ENCODE assay signal across 15 cellular contexts in genomic region chr2:215825709-215826108, GRCh38.
DNase-seq lines count a peak whose midpoint lies in the region; ATAC-seq, FAIRE-seq and TF ChIP-seq lines count a peak whose summit lies in the region.
"Had no signal": no experiment of that assay in that cellular context is flagged by ENCODE, and none has a peak within 500 bp of the region (broad histone marks: within the 10 kb centered on the region; RNA-seq: fewer than 3 reads in every experiment).

No MANE protein-coding gene starts in this region.

- no peak overlapping the region for H3K23ac ChIP-seq in mesenchymal stem cell (ENCODE audit: low read length in 2 of 2)

- CTCF ChIA-PET in A549 (lab: Yijun Ruan, JAX), result no interaction called here

- H3K27ac ChIP-seq in A549 (peak overlapping the region; percentile 79 to 86), astrocyte (ENCODE audit: low read depth, low read length) (no peak overlapping the region), mesenchymal stem cell (ENCODE audit: low read length, poor library complexity, severe bottlenecking) (no peak overlapping the region), body of pancreas (no peak overlapping the region)
- H3K27ac ChIP-seq: Peyer's patch had no signal

- TF ChIP-seq POLR2A in A549 (IDR thresholded peaks at IDR 0.05; ENCODE audit: low read length) (no peak), body of pancreas (IDR thresholded peaks at IDR 0.05) (no peak)

- H4K20me1 ChIP-seq in astrocyte (ENCODE audit: insufficient read depth, low read length), result no peaks in the 10 kb centered on the region

- H3K9ac ChIP-seq in astrocyte (ENCODE audit: low read length) (no peak overlapping the region), mesenchymal stem cell (ENCODE audit: low read length) (peak overlapping the region; percentile 77)

- peak overlapping the region; percentile 74; the same call in 2 of the 3 replicates for H3K4me2 ChIP-seq in A549
- H3K4me2 ChIP-seq in astrocyte (ENCODE audit: low read length), result no peak overlapping the region
- no peak overlapping the region for H3K4me2 ChIP-seq in mesenchymal stem cell (ENCODE audit: low read length, poor library complexity, severe bottlenecking)

- no peak for TF ChIP-seq EP300 in A549 (IDR thresholded peaks at IDR 0.05)

- H3K4me1 Mint-ChIP-seq in astrocyte (ENCODE audit: low read depth, unreplicated experiment), result peaks cover 22% of the 10 kb centered on the region

- no peak overlapping the region for H4K8ac ChIP-seq in mesenchymal stem cell (ENCODE audit: low read length)

- no peak overlapping the region for H3K4ac ChIP-seq in mesenchymal stem cell (ENCODE audit: low read depth in 1 of 2, low read length in 2 of 2)

- no peak for DNase-seq in A549 (ENCODE audit: low read depth in 1 of 2, low spot score in 1 of 2)
- peak; percentile 67 for DNase-seq in EH (ENCODE audit: low read depth)
- DNase-seq in astrocyte (ENCODE audit: low read depth), result peak; percentile 47
- DNase-seq in mesenchymal stem cell, result no peak
- no peak for DNase-seq in anterior cingulate cortex (lab: John Stamatoyannopoulos, UW)
- DNase-seq in stimulated activated CD4-positive, alpha-beta T cell treated with anti-CD3 and anti-CD28 coated beads, Interleukin-4, amount 100 ng/mL, for 24 hours, result no peak
- DNase-seq in body of pancreas, result no peak
- DNase-seq: H9, MV-4-11, NCI-H1436, NCI-H2029 treated with DMSO at 0.1 percent for 48 hours, NCI-H510A, Peyer's patch, SHP77 treated with DMSO at 0.1 percent for 48 hours had no signal

- POLR2A ChIA-PET in A549 (lab: Yijun Ruan, JAX), result no interaction called here

- H3K36me3 ChIP-seq in astrocyte (ENCODE audit: insufficient read depth, low read length) (no peaks in the 10 kb centered on the region), mesenchymal stem cell (ENCODE audit: control insufficient read depth in 1 of 2, insufficient read depth in 2 of 2, low read depth in 1 of 2, low read length in 2 of 2) (no peaks in the 10 kb centered on the region), body of pancreas (replicated peaks in 1 of 2; ENCODE audit: insufficient read depth in 1 of 2, low read depth in 2 of 2) (no peaks in the 10 kb centered on the region)
- H3K36me3 ChIP-seq: Peyer's patch had no signal

- no peak overlapping the region for H2AK5ac ChIP-seq in mesenchymal stem cell (ENCODE audit: low read length, severe bottlenecking)

- H2BK5ac ChIP-seq in mesenchymal stem cell (ENCODE audit: low read depth, low read length, poor library complexity, severe bottlenecking), result no peak overlapping the region

- TF ChIP-seq CTCF in A549 (IDR thresholded peaks at IDR 0.05) (no peak), astrocyte (IDR thresholded peaks at IDR 0.05; ENCODE audit: insufficient read depth, low read depth, low read length) (no peak), body of pancreas (IDR thresholded peaks at IDR 0.05) (no peak)

- no peak overlapping the region for H3K27ac Mint-ChIP-seq in astrocyte (ENCODE audit: unreplicated experiment)

- no peak overlapping the region for H2BK12ac ChIP-seq in mesenchymal stem cell (ENCODE audit: low read length in 2 of 2)

- H3K14ac ChIP-seq in mesenchymal stem cell (ENCODE audit: low read length in 2 of 2), result no peak overlapping the region

- H2BK120ac ChIP-seq in mesenchymal stem cell (ENCODE audit: low read depth, low read length), result no peak overlapping the region

- H3K4me3 Mint-ChIP-seq in astrocyte (ENCODE audit: unreplicated experiment), result no peak overlapping the region
- H3K4me3 Mint-ChIP-seq: H9 had no signal

- H3K18ac ChIP-seq in mesenchymal stem cell (ENCODE audit: low read depth in 1 of 2, low read length in 2 of 2), result no peak overlapping the region

- ATAC-seq in A549, result no peak
- ATAC-seq in GM18858 (IDR thresholded peaks at IDR 0.05; ENCODE audit: unreplicated experiment), result no peak
- no peak for ATAC-seq in body of pancreas

- intact Hi-C loops in body of pancreas (cut with DNase I), result no loop called here

- H2BK15ac ChIP-seq in mesenchymal stem cell (ENCODE audit: low read depth, poor library complexity, severe bottlenecking), result no peak overlapping the region

- H3K79me2 ChIP-seq in astrocyte (ENCODE audit: insufficient read depth, low read length), result no peaks in the 10 kb centered on the region

- no peak for TF ChIP-seq RAD21 in A549 (conservative IDR thresholded peaks at IDR 0.05 in 1 of 2, IDR thresholded peaks at IDR 0.05 in 1 of 2)

- H3K27me3 Mint-ChIP-seq in astrocyte (ENCODE audit: low read depth, unreplicated experiment), result no peaks in the 10 kb centered on the region

- H3K4me1 ChIP-seq in A549, result peaks cover 38% of the 10 kb centered on the region
- H3K4me1 ChIP-seq in astrocyte (ENCODE audit: insufficient read depth, low read length), result peaks cover 24% of the 10 kb centered on the region
- H3K4me1 ChIP-seq in mesenchymal stem cell (ENCODE audit: control insufficient read depth, insufficient read depth, low read depth, low read length), result peaks cover 6% of the 10 kb centered on the region
- H3K4me1 ChIP-seq in body of pancreas, result no peaks in the 10 kb centered on the region
- H3K4me1 ChIP-seq: Peyer's patch had no signal

- peaks cover 2% of the 10 kb centered on the region for H3K79me1 ChIP-seq in mesenchymal stem cell (replicated peaks; ENCODE audit: low read length, poor library complexity, severe bottlenecking)

- H3K4me3 ChIP-seq in A549 (no peak overlapping the region), astrocyte (ENCODE audit: insufficient read depth, low read depth, low read length) (no peak overlapping the region), mesenchymal stem cell (ENCODE audit: insufficient read depth in 1 of 2, low read depth in 1 of 2, low read length in 2 of 2) (no peak overlapping the region), body of pancreas (no peak overlapping the region)
- H3K4me3 ChIP-seq: Peyer's patch had no signal

- H2AFZ ChIP-seq in astrocyte (ENCODE audit: low read depth, low read length) (no peak overlapping the region), mesenchymal stem cell (ENCODE audit: low read depth, low read length) (no peak overlapping the region)

- H3K27me3 ChIP-seq in astrocyte (ENCODE audit: insufficient read depth, low read length) (no peaks in the 10 kb centered on the region), mesenchymal stem cell (ENCODE audit: control insufficient read depth in 1 of 2, insufficient read depth in 1 of 2, low read length in 2 of 2) (no peaks in the 10 kb centered on the region), body of pancreas (no peaks in the 10 kb centered on the region)
- H3K27me3 ChIP-seq: Peyer's patch had no signal

- H3K36me3 Mint-ChIP-seq in astrocyte (ENCODE audit: low read depth, unreplicated experiment), result peaks cover 4% of the 10 kb centered on the region

- peaks cover 14% of the 10 kb centered on the region for H3K9me3 Mint-ChIP-seq in astrocyte (ENCODE audit: unreplicated experiment)

- H3K9me3 ChIP-seq in A549, result no peaks in the 10 kb centered on the region
- no peaks in the 10 kb centered on the region for H3K9me3 ChIP-seq in astrocyte (ENCODE audit: insufficient read depth, low read depth, low read length)
- no peaks in the 10 kb centered on the region for H3K9me3 ChIP-seq in mesenchymal stem cell (ENCODE audit: control insufficient read depth, low read length)
- no peaks in the 10 kb centered on the region for H3K9me3 ChIP-seq in body of pancreas
- H3K9me3 ChIP-seq: Peyer's patch had no signal

- H4K91ac ChIP-seq in mesenchymal stem cell (ENCODE audit: low read length), result no peak overlapping the region

- FAIRE-seq in A549 (lab: Jason Lieb, UNC) (no peak), astrocyte (lab: Jason Lieb, UNC) (no peak)

TF ChIP-seq in A549, 52 proteins besides CTCF, POLR2A, EP300 and RAD21:
- no peak for TF ChIP-seq EHMT2 (IDR thresholded peaks at IDR 0.05; ENCODE audit: low read depth)
TF ChIP-seq in A549: peak in this region for 0.

Comparison
In these comparisons a context has a peak if more than half of its experiments do, and no peak if none do; other contexts are left out.
1. DNase-seq: peak in EH (single experiment) and astrocyte (single experiment); none in A549 (0 of 2), mesenchymal stem cell (single experiment), anterior cingulate cortex (0 of 58), stimulated activated CD4-positive, alpha-beta T cell treated with anti-CD3 and anti-CD28 coated beads, Interleukin-4, amount 100 ng/mL, for 24 hours (single experiment) and body of pancreas (0 of 4).
2. H3K27ac ChIP-seq: peak in A549 (2 of 2); none in astrocyte (single experiment), mesenchymal stem cell (single experiment) and body of pancreas (0 of 4).